1 cellular context compared by ENCODE assay signal in genomic region chr20:2692036-2692885, GRCh38.
A peak's percentile ranks its signal among the peaks of the same experiment; 100 is the strongest.
TF ChIP-seq lines count a peak whose summit lies in the region.

TSS of gene EBF4 (plus strand) at chr20:2692780. CDS start at chr20:2693646, 866 bp downstream.

TF ChIP-seq in H1, 55 proteins besides CTCF, POLR2A, EP300 and RAD21 (continued from another document):
- TF ChIP-seq BRCA1 (IDR thresholded peaks at IDR 0.05; ENCODE audit: low read depth, low read length) = no peak
- peak; percentile 46 for TF ChIP-seq ASH2L (IDR thresholded peaks at IDR 0.05; ENCODE audit: low read length)
- TF ChIP-seq HDAC2 (IDR thresholded peaks at IDR 0.05; ENCODE audit: borderline replicate concordance in 1 of 2, low read depth in 2 of 2, low read length in 2 of 2) = no peak
- peak; percentile 91 for TF ChIP-seq MAX (IDR thresholded peaks at IDR 0.05)
- TF ChIP-seq RXRA (IDR thresholded peaks at IDR 0.05; ENCODE audit: insufficient read depth, low read depth, low read length) = 0 out of 2 replicates have a peak, but pooled peaks have one; percentile 43
- no peak for TF ChIP-seq SIRT6 (IDR thresholded peaks at IDR 0.05; ENCODE audit: low read length)
- TF ChIP-seq POLR2AphosphoS5 (IDR thresholded peaks at IDR 0.05; ENCODE audit: low read depth, low read length) = no peak
- peak; percentile 87 for TF ChIP-seq KDM4A (IDR thresholded peaks at IDR 0.05; ENCODE audit: low read depth, low read length, severe bottlenecking)
- TF ChIP-seq MAFK (IDR thresholded peaks at IDR 0.05; ENCODE audit: low read depth, low read length) = no peak
- TF ChIP-seq GTF2F1 (IDR thresholded peaks at IDR 0.05; ENCODE audit: borderline replicate concordance, low read depth, low read length) = no peak
- TF ChIP-seq E2F6 (IDR thresholded peaks at IDR 0.05) = peak; percentile 96
- peak; percentile 93 for TF ChIP-seq SUZ12 (IDR thresholded peaks at IDR 0.05; ENCODE audit: low read length)
- peak; percentile 89 for TF ChIP-seq EZH2 (IDR thresholded peaks at IDR 0.05; ENCODE audit: low read depth, low read length, severe bottlenecking)
- TF ChIP-seq RNF2 (IDR thresholded peaks at IDR 0.05; ENCODE audit: borderline replicate concordance, low read depth, low read length, missing control alignments, poor library complexity, severe bottlenecking) = peak; percentile 74
